23 cellular contexts compared by ENCODE assay signal in the genomic region with DNA sequence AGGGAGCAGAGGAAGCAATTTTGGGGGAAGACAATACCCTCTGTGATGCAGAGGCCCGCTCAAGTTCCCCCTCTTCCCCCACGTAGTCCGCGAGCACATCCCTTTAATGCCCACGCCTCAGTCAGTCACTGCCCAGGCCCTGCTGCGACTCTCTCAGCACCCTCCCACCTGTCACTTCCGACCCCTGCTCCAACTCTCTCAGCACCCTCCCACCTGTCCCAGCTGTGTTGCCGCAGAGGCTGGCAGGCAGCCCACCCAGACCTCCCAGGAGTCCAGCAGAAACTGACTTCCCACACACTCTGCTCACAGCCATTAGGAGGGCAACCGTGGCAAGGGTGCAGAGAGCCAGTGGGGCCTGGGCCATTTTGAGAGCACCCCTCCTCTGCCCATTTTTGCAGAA.
A peak's percentile ranks its signal among the peaks of the same experiment; 100 is the strongest.
DNase-seq lines count a peak whose midpoint lies in the region; ATAC-seq and TF ChIP-seq lines count a peak whose summit lies in the region.
"Had no signal": no experiment of that assay in that cellular context is flagged by ENCODE, and none has a peak within 500 bp of the region (broad histone marks: within the 10 kb centered on the region; RNA-seq: fewer than 3 reads in every experiment).

No MANE protein-coding gene starts in this region.

- H3K9ac ChIP-seq in neural progenitor cell, result no peak overlapping the region
- H3K9ac ChIP-seq: GM23248 had no signal

- H3K4me2 ChIP-seq in GM23338 (peak overlapping the region; percentile 51), neural progenitor cell (peak overlapping the region; percentile 70)

- 19 to 26% (median 20%) methylated on average over 9 of the region's 9 CpGs for WGBS in ovary, 3 donors

- H3F3A ChIP-seq in GM23338 (replicated peaks; ENCODE audit: low read depth), result no peaks in the 10 kb centered on the region
- H3F3A ChIP-seq in neural progenitor cell (ENCODE audit: low read depth), result peaks cover 6% of the 10 kb centered on the region

- in situ Hi-C loops in ACHN (cut with HindIII; ENCODE audit: low pct_ligation_motif_present, low pct_unique_long_range_greater_than_20kb, low sequenced_read_pairs), result no loop called here

- H2AFZ ChIP-seq in GM23338, result peak overlapping the region; percentile 81; the same call in 1 of the 2 replicates
- no peak overlapping the region for H2AFZ ChIP-seq in neural progenitor cell (replicated peaks)
- H2AFZ ChIP-seq: GM23248 had no signal

- H3K79me2 ChIP-seq in GM23338 (replicated peaks; ENCODE audit: insufficient read depth) (no peaks in the 10 kb centered on the region), neural progenitor cell (ENCODE audit: low read depth) (no peaks in the 10 kb centered on the region)

- H3K9me3 Mint-ChIP-seq in GM23338 (no peaks in the 10 kb centered on the region), neural progenitor cell (no peaks in the 10 kb centered on the region)
- H3K9me3 Mint-ChIP-seq: activated CD4-positive, alpha-beta memory T cell treated with anti-CD3 and anti-CD28 coated beads for 36 hours; activated naive CD4-positive, alpha-beta T cell treated with anti-CD3 and anti-CD28 coated beads, Interleukin-2, amount 10 ng/mL, durations not matched to agents 7 days and 5 days; CD4-positive, CD25-positive, alpha-beta regulatory T cell had no signal

- H3K27me3 ChIP-seq in GM23338 (ENCODE audit: insufficient read depth) (no peaks in the 10 kb centered on the region), neural progenitor cell (no peaks in the 10 kb centered on the region), ovary (no peaks in the 10 kb centered on the region)
- H3K27me3 ChIP-seq in effector memory CD4-positive, alpha-beta T cell (replicated peaks; ENCODE audit: control insufficient read depth, insufficient read depth, low read length, poor library complexity, severe bottlenecking), result no peaks in the 10 kb centered on the region
- H3K27me3 ChIP-seq: neutrophil, testis, uterus had no signal

- intact Hi-C loops in ovary (cut with DNase I), result loop anchor here in 1 of 4 donors (10.0 kb wide), 1 partner anchor 48 kb away; no protein-coding TSS in a partner anchor

- peak overlapping the region; percentile 61; the same call in 1 of the 2 replicates for H3K27ac Mint-ChIP-seq in GM23338
- H3K27ac Mint-ChIP-seq in neural progenitor cell, result peak overlapping the region; percentile 80
- H3K27ac Mint-ChIP-seq: activated CD4-positive, alpha-beta memory T cell treated with anti-CD3 and anti-CD28 coated beads for 36 hours; activated naive CD4-positive, alpha-beta T cell treated with anti-CD3 and anti-CD28 coated beads, Interleukin-2, amount 10 ng/mL, durations not matched to agents 7 days and 5 days; CD4-positive, CD25-positive, alpha-beta regulatory T cell had no signal

- ATAC-seq in GM23338, result peak; percentile 61
- ATAC-seq: esophagus mucosa; heart left ventricle; K562; stimulated activated naive CD8-positive, alpha-beta T cell treated with anti-CD3 and anti-CD28 coated beads, Interleukin-15, Interleukin-2, amounts not matched to agents 100 U/mL and 50 U/mL, for 24 hours had no signal

- H3K9me2 ChIP-seq in GM23338 (ENCODE audit: insufficient read depth), result peaks cover 7% of the 10 kb centered on the region

- peaks cover 26% of the 10 kb centered on the region for H3K4me1 ChIP-seq in GM23338 (ENCODE audit: insufficient read depth)
- H3K4me1 ChIP-seq in neural progenitor cell, result peaks cover 25% of the 10 kb centered on the region
- H3K4me1 ChIP-seq in effector memory CD4-positive, alpha-beta T cell (ENCODE audit: control insufficient read depth, insufficient read depth, low read length, poor library complexity, severe bottlenecking), result no peaks in the 10 kb centered on the region
- no peaks in the 10 kb centered on the region for H3K4me1 ChIP-seq in ovary (ENCODE audit: insufficient read depth)
- H3K4me1 ChIP-seq: heart left ventricle, prostate gland, testis, uterus had no signal

- H3K4me1 Mint-ChIP-seq in GM23338, result peaks cover 34% of the 10 kb centered on the region
- H3K4me1 Mint-ChIP-seq in neural progenitor cell, result peaks cover 70% of the 10 kb centered on the region
- H3K4me1 Mint-ChIP-seq: activated naive CD4-positive, alpha-beta T cell treated with anti-CD3 and anti-CD28 coated beads, Interleukin-2, amount 10 ng/mL, durations not matched to agents 7 days and 5 days; CD4-positive, CD25-positive, alpha-beta regulatory T cell had no signal

- TF ChIP-seq CTCF in GM23338 (conservative IDR thresholded peaks at IDR 0.05; ENCODE audit: low read depth in 2 of 2), result no peak
- no peak for TF ChIP-seq CTCF in neural progenitor cell (IDR thresholded peaks at IDR 0.05)
- no peak for TF ChIP-seq CTCF in ovary (IDR thresholded peaks at IDR 0.05)

- H3K36me3 ChIP-seq in GM23338 (ENCODE audit: insufficient read depth) (no peaks in the 10 kb centered on the region), neural progenitor cell (no peaks in the 10 kb centered on the region), ovary (no peaks in the 10 kb centered on the region)
- no peaks in the 10 kb centered on the region for H3K36me3 ChIP-seq in effector memory CD4-positive, alpha-beta T cell (ENCODE audit: control insufficient read depth, insufficient read depth, low read length)
- H3K36me3 ChIP-seq: heart left ventricle, neutrophil, prostate gland, uterus had no signal

- H3K27me3 Mint-ChIP-seq in GM23338 (ENCODE audit: insufficient read depth, low read depth, poor library complexity), result peaks cover 9% of the 10 kb centered on the region
- peaks cover 6% of the 10 kb centered on the region for H3K27me3 Mint-ChIP-seq in neural progenitor cell (ENCODE audit: insufficient read depth, low read depth)
- H3K27me3 Mint-ChIP-seq: CD4-positive, CD25-positive, alpha-beta regulatory T cell had no signal

- TF ChIP-seq POLR2A in ovary (IDR thresholded peaks at IDR 0.05), result no peak

- H3K4me3 Mint-ChIP-seq in GM23338 (peak overlapping the region; percentile 30; the same call in 1 of the 3 replicates), neural progenitor cell (peak overlapping the region; percentile 2)
- H3K4me3 Mint-ChIP-seq: activated CD4-positive, alpha-beta memory T cell treated with anti-CD3 and anti-CD28 coated beads for 36 hours; activated naive CD4-positive, alpha-beta T cell treated with anti-CD3 and anti-CD28 coated beads, Interleukin-2, amount 10 ng/mL, durations not matched to agents 7 days and 5 days; CD4-positive, CD25-positive, alpha-beta regulatory T cell had no signal

- H3K9me3 ChIP-seq in neural progenitor cell (ENCODE audit: low read depth), result no peaks in the 10 kb centered on the region
- H3K9me3 ChIP-seq in effector memory CD4-positive, alpha-beta T cell (ENCODE audit: control insufficient read depth, low read length), result no peaks in the 10 kb centered on the region
- H3K9me3 ChIP-seq in ovary, result no peaks in the 10 kb centered on the region
- H3K9me3 ChIP-seq: heart left ventricle, neutrophil, prostate gland, testis, uterus had no signal

- DNase-seq in GM23338 (ENCODE audit: low spot score) (peak; percentile 21), NCI-H1105 (lab: John Stamatoyannopoulos, UW) (peak; percentile 54), astrocyte of the hippocampus (ENCODE audit: low read depth, low spot score) (peak; percentile 13), neural progenitor cell (ENCODE audit: low spot score) (no peak), ACHN (no peak), ovary (no peak)
- no peak for DNase-seq in effector memory CD4-positive, alpha-beta T cell
- DNase-seq: activated CD4-positive, alpha-beta memory T cell treated with anti-CD3 and anti-CD28 coated beads for 36 hours; activated CD4-positive, CD25-positive, alpha-beta regulatory T cell treated with anti-CD3 and anti-CD28 coated beads, Interleukin-2, amount 50 U/mL, for 72 hours; activated CD8-positive, alpha-beta memory T cell treated with anti-CD3 and anti-CD28 coated beads, Interleukin-2, amount 50 U/mL, for 48 hours; activated naive CD4-positive, alpha-beta T cell treated with anti-CD3 and anti-CD28 coated beads, Interleukin-2, amount 10 ng/mL, durations not matched to agents 7 days and 5 days; CD4-positive, CD25-positive, alpha-beta regulatory T cell; GM23248; heart left ventricle; NCI-H526; stimulated activated naive CD8-positive, alpha-beta T cell treated with anti-CD3 and anti-CD28 coated beads, Interleukin-15, Interleukin-2, amounts not matched to agents 100 U/mL and 50 U/mL, for 24 hours; testis; uterus had no signal

- TF ChIP-seq EP300 in ovary (IDR thresholded peaks at IDR 0.05), result no peak

- H3K36me3 Mint-ChIP-seq in GM23338 (ENCODE audit: low read depth), result no peaks in the 10 kb centered on the region
- no peaks in the 10 kb centered on the region for H3K36me3 Mint-ChIP-seq in neural progenitor cell
- H3K36me3 Mint-ChIP-seq: activated CD4-positive, alpha-beta memory T cell treated with anti-CD3 and anti-CD28 coated beads for 36 hours; activated naive CD4-positive, alpha-beta T cell treated with anti-CD3 and anti-CD28 coated beads, Interleukin-2, amount 10 ng/mL, durations not matched to agents 7 days and 5 days; CD4-positive, CD25-positive, alpha-beta regulatory T cell had no signal

- H4K20me1 ChIP-seq in GM23338 (replicated peaks; ENCODE audit: insufficient read depth), result no peaks in the 10 kb centered on the region
- no peaks in the 10 kb centered on the region for H4K20me1 ChIP-seq in neural progenitor cell (ENCODE audit: low read depth)

- H3K4me3 ChIP-seq in GM23338, result no peak overlapping the region
- no peak overlapping the region for H3K4me3 ChIP-seq in neural progenitor cell
- no peak overlapping the region for H3K4me3 ChIP-seq in effector memory CD4-positive, alpha-beta T cell (ENCODE audit: insufficient read depth, low read depth, low read length, poor library complexity, severe bottlenecking)
- H3K4me3 ChIP-seq in ovary, result no peak overlapping the region
- H3K4me3 ChIP-seq: coronary artery, GM23248, heart left ventricle, K562, prostate gland, testis, uterus had no signal

- H3K27ac ChIP-seq in GM23338 (ENCODE audit: low read depth), result no peak overlapping the region
- H3K27ac ChIP-seq in neural progenitor cell, result no peak overlapping the region
- H3K27ac ChIP-seq in effector memory CD4-positive, alpha-beta T cell (ENCODE audit: insufficient read depth, low read length, poor library complexity, severe bottlenecking), result no peak overlapping the region
- no peak overlapping the region for H3K27ac ChIP-seq in ovary
- H3K27ac ChIP-seq: coronary artery, GM23248, heart left ventricle, neutrophil, prostate gland, testis, uterus had no signal

TF ChIP-seq in GM23338, 12 proteins besides CTCF, POLR2A, EP300 and RAD21 (continues in another document):
- TF ChIP-seq EZH2 (IDR thresholded peaks at IDR 0.05; ENCODE audit: low read depth, unreplicated experiment) (no peak), STAT1 (IDR thresholded peaks at IDR 0.05; ENCODE audit: unreplicated experiment) (no peak), POLR2AphosphoS5 (IDR thresholded peaks at IDR 0.05; ENCODE audit: low read depth) (no peak)

Comparison
In these comparisons a context has a peak if more than half of its experiments do, and no peak if none do; other contexts are left out.
1. DNase-seq: peak in GM23338 (single experiment), NCI-H1105 (single experiment) and astrocyte of the hippocampus (single experiment); none in neural progenitor cell (single experiment), ACHN (single experiment), effector memory CD4-positive, alpha-beta T cell (0 of 3) and ovary (0 of 5).